Comparison of ENCODE assay signal across 1 cellular context in genomic region chr12:50111693-50112455, GRCh38.
TF ChIP-seq lines count a peak whose summit lies in the region.

TSS of gene COX14 (plus strand) at chr12:50112236. CDS start at chr12:50120044, 7,808 bp downstream.

TF ChIP-seq in HepG2, 621 proteins besides CTCF, POLR2A, EP300 and RAD21 (continued from another document and continues in another):
- TF ChIP-seq PHF21A (CRISPR knock-in tag; IDR thresholded peaks at IDR 0.05) (peak; percentile 52; the same call in 1 of the 2 replicates), MBNL3 (CRISPR knock-in tag; conservative IDR thresholded peaks at IDR 0.05) (no peak), ZNF430 (CRISPR knock-in tag; IDR thresholded peaks at IDR 0.05) (peak; percentile 65), TBP (CRISPR knock-in tag; IDR thresholded peaks at IDR 0.05) (no peak), ZNF451 (CRISPR knock-in tag; IDR thresholded peaks at IDR 0.05) (0 out of 2 replicates have a peak, but pooled peaks have one; percentile 84), FOXA1 (IDR thresholded peaks at IDR 0.05) (no peak), FOXA1 (CRISPR knock-in tag; IDR thresholded peaks at IDR 0.05) (no peak; the same call in 1 of the 2 replicates), ZNF816 (CRISPR knock-in tag; IDR thresholded peaks at IDR 0.05; ENCODE audit: borderline replicate concordance) (no peak), ZNF367 (CRISPR knock-in tag; IDR thresholded peaks at IDR 0.05; ENCODE audit: borderline replicate concordance) (peak; percentile 85; the same call in 1 of the 2 replicates), TARDBP (CRISPR knock-in tag; IDR thresholded peaks at IDR 0.05) (peak; percentile 90), TMF1 (CRISPR knock-in tag; IDR thresholded peaks at IDR 0.05; ENCODE audit: low read depth) (peak; percentile 89; the same call in 1 of the 2 replicates), ZNF616 (CRISPR knock-in tag; IDR thresholded peaks at IDR 0.05; ENCODE audit: low read depth) (peak; percentile 80; the same call in 1 of the 2 replicates), KAT2B (IDR thresholded peaks at IDR 0.05; ENCODE audit: borderline replicate concordance, low read depth, low read length) (no peak), KDM3A (CRISPR knock-in tag; IDR thresholded peaks at IDR 0.05; ENCODE audit: low read depth) (no peak), TAF1 (CRISPR knock-in tag; IDR thresholded peaks at IDR 0.05) (peak; percentile 93), SMYD3 (CRISPR knock-in tag; IDR thresholded peaks at IDR 0.05) (peak; percentile 82; the same call in 1 of the 2 replicates), JUNB (CRISPR knock-in tag; IDR thresholded peaks at IDR 0.05; ENCODE audit: borderline replicate concordance) (no peak), ZBTB7A (CRISPR knock-in tag; IDR thresholded peaks at IDR 0.05) (no peak), GMEB2 (CRISPR knock-in tag; IDR thresholded peaks at IDR 0.05; ENCODE audit: low read depth) (no peak; the same call in 1 of the 2 replicates), NFATC3 (CRISPR knock-in tag; IDR thresholded peaks at IDR 0.05) (0 out of 2 replicates have a peak, but pooled peaks have one; percentile 66), ZNF644 (CRISPR knock-in tag; IDR thresholded peaks at IDR 0.05; ENCODE audit: low read depth) (no peak), MZF1 (CRISPR knock-in tag; IDR thresholded peaks at IDR 0.05; ENCODE audit: borderline replicate concordance) (0 out of 2 replicates have a peak, but pooled peaks have one; percentile 63), ZNF7 (CRISPR knock-in tag; IDR thresholded peaks at IDR 0.05) (no peak), MEF2D (CRISPR knock-in tag; IDR thresholded peaks at IDR 0.05) (peak; percentile 80), ZNF766 (CRISPR knock-in tag; IDR thresholded peaks at IDR 0.05; ENCODE audit: borderline replicate concordance) (no peak), MAFK (conservative IDR thresholded peaks at IDR 0.05 in 1 of 2, IDR thresholded peaks at IDR 0.05 in 1 of 2; ENCODE audit: low read length in 2 of 2) (no peak), GPN1 (CRISPR knock-in tag; IDR thresholded peaks at IDR 0.05; ENCODE audit: borderline replicate concordance) (no peak; the same call in 1 of the 2 replicates), SRSF4 (IDR thresholded peaks at IDR 0.05; ENCODE audit: low read depth, low read length, poor library complexity, severe bottlenecking) (no peak), ZNF841 (CRISPR knock-in tag; IDR thresholded peaks at IDR 0.05; ENCODE audit: borderline replicate concordance) (no peak), ARID5B (CRISPR knock-in tag; IDR thresholded peaks at IDR 0.05) (0 out of 2 replicates have a peak, but pooled peaks have one; percentile 13), BRF2 (CRISPR knock-in tag; IDR thresholded peaks at IDR 0.05) (peak; percentile 73), MXD4 (CRISPR knock-in tag; IDR thresholded peaks at IDR 0.05) (peak; percentile 90), ZBTB10 (CRISPR knock-in tag; IDR thresholded peaks at IDR 0.05; ENCODE audit: borderline replicate concordance) (no peak), NFYC (CRISPR knock-in tag; IDR thresholded peaks at IDR 0.05) (peak; percentile 83), GZF1 (CRISPR knock-in tag; IDR thresholded peaks at IDR 0.05) (no peak), FOSL2 (CRISPR knock-in tag; IDR thresholded peaks at IDR 0.05) (no peak), ZNF143 (CRISPR knock-in tag; IDR thresholded peaks at IDR 0.05) (peak; percentile 93), ZNF34 (CRISPR knock-in tag; IDR thresholded peaks at IDR 0.05; ENCODE audit: borderline replicate concordance) (no peak), ZNF609 (CRISPR knock-in tag; IDR thresholded peaks at IDR 0.05; ENCODE audit: borderline replicate concordance) (0 out of 2 replicates have a peak, but pooled peaks have one; percentile 34)
- TF ChIP-seq, protein P1, sequence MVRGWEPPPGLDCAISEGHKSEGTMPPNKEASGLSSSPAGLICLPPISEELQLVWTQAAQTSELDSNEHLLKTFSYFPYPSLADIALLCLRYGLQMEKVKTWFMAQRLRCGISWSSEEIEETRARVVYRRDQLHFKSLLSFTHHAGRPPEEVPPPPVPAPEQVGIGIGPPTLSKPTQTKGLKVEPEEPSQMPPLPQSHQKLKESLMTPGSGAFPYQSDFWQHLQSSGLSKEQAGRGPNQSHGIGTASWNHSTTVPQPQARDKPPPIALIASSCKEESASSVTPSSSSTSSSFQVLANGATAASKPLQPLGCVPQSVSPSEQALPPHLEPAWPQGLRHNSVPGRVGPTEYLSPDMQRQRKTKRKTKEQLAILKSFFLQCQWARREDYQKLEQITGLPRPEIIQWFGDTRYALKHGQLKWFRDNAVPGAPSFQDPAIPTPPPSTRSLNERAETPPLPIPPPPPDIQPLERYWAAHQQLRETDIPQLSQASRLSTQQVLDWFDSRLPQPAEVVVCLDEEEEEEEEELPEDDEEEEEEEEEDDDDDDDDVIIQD (CRISPR knock-in tag; IDR thresholded peaks at IDR 0.05; ENCODE audit: low read depth), result 0 out of 2 replicates have a peak, but pooled peaks have one; percentile 15
- TF ChIP-seq, protein P2, sequence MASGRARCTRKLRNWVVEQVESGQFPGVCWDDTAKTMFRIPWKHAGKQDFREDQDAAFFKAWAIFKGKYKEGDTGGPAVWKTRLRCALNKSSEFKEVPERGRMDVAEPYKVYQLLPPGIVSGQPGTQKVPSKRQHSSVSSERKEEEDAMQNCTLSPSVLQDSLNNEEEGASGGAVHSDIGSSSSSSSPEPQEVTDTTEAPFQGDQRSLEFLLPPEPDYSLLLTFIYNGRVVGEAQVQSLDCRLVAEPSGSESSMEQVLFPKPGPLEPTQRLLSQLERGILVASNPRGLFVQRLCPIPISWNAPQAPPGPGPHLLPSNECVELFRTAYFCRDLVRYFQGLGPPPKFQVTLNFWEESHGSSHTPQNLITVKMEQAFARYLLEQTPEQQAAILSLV (CRISPR knock-in tag; IDR thresholded peaks at IDR 0.05; ENCODE audit: borderline replicate concordance), result no peak
- TF ChIP-seq, protein P3, sequence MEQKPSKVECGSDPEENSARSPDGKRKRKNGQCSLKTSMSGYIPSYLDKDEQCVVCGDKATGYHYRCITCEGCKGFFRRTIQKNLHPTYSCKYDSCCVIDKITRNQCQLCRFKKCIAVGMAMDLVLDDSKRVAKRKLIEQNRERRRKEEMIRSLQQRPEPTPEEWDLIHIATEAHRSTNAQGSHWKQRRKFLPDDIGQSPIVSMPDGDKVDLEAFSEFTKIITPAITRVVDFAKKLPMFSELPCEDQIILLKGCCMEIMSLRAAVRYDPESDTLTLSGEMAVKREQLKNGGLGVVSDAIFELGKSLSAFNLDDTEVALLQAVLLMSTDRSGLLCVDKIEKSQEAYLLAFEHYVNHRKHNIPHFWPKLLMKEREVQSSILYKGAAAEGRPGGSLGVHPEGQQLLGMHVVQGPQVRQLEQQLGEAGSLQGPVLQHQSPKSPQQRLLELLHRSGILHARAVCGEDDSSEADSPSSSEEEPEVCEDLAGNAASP (CRISPR knock-in tag; IDR thresholded peaks at IDR 0.05; ENCODE audit: borderline replicate concordance), result peak; percentile 61; the same call in 1 of the 2 replicates
- TF ChIP-seq, protein P4, sequence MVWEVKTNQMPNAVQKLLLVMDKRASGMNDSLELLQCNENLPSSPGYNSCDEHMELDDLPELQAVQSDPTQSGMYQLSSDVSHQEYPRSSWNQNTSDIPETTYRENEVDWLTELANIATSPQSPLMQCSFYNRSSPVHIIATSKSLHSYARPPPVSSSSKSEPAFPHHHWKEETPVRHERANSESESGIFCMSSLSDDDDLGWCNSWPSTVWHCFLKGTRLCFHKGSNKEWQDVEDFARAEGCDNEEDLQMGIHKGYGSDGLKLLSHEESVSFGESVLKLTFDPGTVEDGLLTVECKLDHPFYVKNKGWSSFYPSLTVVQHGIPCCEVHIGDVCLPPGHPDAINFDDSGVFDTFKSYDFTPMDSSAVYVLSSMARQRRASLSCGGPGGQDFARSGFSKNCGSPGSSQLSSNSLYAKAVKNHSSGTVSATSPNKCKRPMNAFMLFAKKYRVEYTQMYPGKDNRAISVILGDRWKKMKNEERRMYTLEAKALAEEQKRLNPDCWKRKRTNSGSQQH (CRISPR knock-in tag; IDR thresholded peaks at IDR 0.05; ENCODE audit: low read depth), result peak; percentile 63; the same call in 1 of the 2 replicates
